ENCODE assay signal across 1 cellular context in the genomic region with DNA sequence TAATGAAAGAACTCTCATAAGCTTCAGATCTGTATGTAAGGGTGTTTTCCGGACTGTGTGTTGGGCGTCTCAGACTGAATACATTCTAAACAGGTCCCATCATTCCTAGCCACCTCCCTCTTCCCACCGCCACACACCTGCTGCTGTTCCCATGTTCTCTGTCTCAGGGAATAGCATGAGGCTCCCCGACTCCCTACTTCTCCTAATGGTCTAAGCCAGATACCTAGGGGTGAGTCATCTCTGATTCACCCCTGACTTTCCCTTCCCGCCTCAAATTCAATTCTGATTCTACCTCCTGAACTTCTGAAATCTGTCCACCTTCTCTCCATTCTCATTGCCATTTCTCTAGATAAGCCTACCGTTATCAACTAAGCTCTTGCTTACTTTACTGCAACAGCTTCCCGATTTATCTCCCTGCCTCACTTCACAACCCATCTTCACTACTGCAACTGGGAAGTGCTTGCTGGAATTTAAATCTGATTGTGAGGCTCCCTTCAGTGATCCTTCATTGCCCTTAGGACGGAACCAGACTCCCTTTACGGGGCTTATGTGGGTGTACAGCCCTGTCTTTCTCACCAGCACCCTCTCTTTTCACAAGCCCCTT.
A peak's percentile ranks its signal among the peaks of the same experiment; 100 is the strongest.
TF ChIP-seq lines count a peak whose summit lies in the region.

No MANE protein-coding gene starts in this region.

TF ChIP-seq in HEK293, 187 proteins besides CTCF, POLR2A, EP300 and RAD21 (continued from another document):
- TF ChIP-seq, protein P1, sequence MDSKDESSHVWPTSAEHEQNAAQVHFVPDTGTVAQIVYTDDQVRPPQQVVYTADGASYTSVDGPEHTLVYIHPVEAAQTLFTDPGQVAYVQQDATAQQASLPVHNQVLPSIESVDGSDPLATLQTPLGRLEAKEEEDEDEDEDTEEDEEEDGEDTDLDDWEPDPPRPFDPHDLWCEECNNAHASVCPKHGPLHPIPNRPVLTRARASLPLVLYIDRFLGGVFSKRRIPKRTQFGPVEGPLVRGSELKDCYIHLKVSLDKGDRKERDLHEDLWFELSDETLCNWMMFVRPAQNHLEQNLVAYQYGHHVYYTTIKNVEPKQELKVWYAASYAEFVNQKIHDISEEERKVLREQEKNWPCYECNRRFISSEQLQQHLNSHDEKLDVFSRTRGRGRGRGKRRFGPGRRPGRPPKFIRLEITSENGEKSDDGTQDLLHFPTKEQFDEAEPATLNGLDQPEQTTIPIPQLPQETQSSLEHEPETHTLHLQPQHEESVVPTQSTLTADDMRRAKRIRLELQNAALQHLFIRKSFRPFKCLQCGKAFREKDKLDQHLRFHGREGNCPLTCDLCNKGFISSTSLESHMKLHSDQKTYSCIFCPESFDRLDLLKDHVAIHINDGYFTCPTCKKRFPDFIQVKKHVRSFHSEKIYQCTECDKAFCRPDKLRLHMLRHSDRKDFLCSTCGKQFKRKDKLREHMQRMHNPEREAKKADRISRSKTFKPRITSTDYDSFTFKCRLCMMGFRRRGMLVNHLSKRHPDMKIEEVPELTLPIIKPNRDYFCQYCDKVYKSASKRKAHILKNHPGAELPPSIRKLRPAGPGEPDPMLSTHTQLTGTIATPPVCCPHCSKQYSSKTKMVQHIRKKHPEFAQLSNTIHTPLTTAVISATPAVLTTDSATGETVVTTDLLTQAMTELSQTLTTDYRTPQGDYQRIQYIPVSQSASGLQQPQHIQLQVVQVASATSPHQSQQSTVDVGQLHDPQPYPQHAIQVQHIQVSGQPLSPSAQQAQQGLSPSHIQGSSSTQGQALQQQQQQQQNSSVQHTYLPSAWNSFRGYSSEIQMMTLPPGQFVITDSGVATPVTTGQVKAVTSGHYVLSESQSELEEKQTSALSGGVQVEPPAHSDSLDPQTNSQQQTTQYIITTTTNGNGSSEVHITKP (tag by site-specific recombination; IDR thresholded peaks at IDR 0.05): peak; percentile 82
- TF ChIP-seq, protein P2, sequence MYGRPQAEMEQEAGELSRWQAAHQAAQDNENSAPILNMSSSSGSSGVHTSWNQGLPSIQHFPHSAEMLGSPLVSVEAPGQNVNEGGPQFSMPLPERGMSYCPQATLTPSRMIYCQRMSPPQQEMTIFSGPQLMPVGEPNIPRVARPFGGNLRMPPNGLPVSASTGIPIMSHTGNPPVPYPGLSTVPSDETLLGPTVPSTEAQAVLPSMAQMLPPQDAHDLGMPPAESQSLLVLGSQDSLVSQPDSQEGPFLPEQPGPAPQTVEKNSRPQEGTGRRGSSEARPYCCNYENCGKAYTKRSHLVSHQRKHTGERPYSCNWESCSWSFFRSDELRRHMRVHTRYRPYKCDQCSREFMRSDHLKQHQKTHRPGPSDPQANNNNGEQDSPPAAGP (tag by site-specific recombination; IDR thresholded peaks at IDR 0.05): peak; percentile 43; the same call in 1 of the 2 replicates
- TF ChIP-seq SP7 (tag by site-specific recombination; IDR thresholded peaks at IDR 0.05) (peak; percentile 31; the same call in 1 of the 2 replicates), ZNF596 (tag by site-specific recombination; IDR thresholded peaks at IDR 0.05) (no peak), PRDM1 (tag by site-specific recombination; IDR thresholded peaks at IDR 0.05) (peak; percentile 78)
TF ChIP-seq in HEK293: peak in this region for 4.
